11 cellular contexts compared by ENCODE assay signal in the genomic region with DNA sequence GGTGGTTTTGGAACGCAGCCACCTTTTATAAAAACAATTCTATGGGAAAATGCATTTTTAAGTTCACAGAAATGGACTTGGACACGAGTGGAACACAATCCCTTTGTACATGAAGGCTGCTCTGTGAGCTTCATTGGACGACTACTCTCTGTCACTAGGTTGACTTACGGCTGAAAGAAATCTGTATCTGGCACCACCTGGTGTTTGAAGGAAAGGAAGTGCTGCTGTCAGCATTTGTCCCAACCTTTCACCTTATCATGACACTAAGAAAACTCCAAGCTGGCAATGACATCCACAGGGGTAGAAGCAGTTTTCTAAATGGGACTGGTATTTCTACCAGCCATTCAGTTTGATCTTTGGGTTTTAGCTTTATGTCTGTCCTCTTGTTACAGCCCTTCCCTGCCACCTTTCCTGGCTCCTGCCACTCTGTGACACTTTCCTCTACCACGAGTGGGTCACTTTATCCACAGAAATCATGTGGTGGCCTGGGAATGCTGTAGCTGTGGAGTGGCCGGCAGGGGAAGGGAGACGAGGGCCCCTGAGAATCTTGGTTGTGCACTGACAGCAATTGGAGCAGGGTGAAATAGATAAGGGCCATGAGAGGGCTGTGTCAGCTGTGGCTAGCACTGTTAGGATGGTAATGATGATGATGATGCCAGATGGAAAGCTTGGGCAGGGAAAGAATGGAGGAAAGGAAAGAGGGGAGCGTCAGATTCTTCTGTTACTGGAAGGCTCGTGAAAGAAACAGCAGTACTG.
A peak's percentile ranks its signal among the peaks of the same experiment; 100 is the strongest.
DNase-seq lines count a peak whose midpoint lies in the region; ATAC-seq, FAIRE-seq and TF ChIP-seq lines count a peak whose summit lies in the region.
"Had no signal": no experiment of that assay in that cellular context is flagged by ENCODE, and none has a peak within 500 bp of the region (broad histone marks: within the 10 kb centered on the region; RNA-seq: fewer than 3 reads in every experiment).

No MANE protein-coding gene starts in this region.

- 35 to 39% methylated on average over 9 of the region's 9 CpGs for WGBS in pancreas, 2 donors

- no peak overlapping the region for H3K4me3 Mint-ChIP-seq in activated CD4-positive, alpha-beta T cell treated with anti-CD3 and anti-CD28 coated beads, Interleukin-2, amount 10 ng/mL, durations not matched to agents 24 days and 14 days

- 0 out of 2 replicates have a peak overlapping the region, but pooled peaks have one; percentile 2 for H2AFZ ChIP-seq in Loucy (ENCODE audit: low read length)

- no peaks in the 10 kb centered on the region for H3K36me3 Mint-ChIP-seq in activated CD4-positive, alpha-beta T cell treated with anti-CD3 and anti-CD28 coated beads, Interleukin-2, amount 10 ng/mL, durations not matched to agents 24 days and 14 days (ENCODE audit: low read depth)

- no peak for FAIRE-seq in pancreas (lab: Jason Lieb, UNC)

- no peak overlapping the region for H3K9ac ChIP-seq in Loucy (ENCODE audit: low read depth, low read length, poor library complexity, severe bottlenecking)

- H3K79me2 ChIP-seq in Loucy (ENCODE audit: insufficient read depth, low read length), result no peaks in the 10 kb centered on the region

- H4K20me1 ChIP-seq in Loucy (ENCODE audit: insufficient read depth, low read length, poor library complexity, severe bottlenecking), result no peaks in the 10 kb centered on the region

- H3K9me3 Mint-ChIP-seq in activated CD4-positive, alpha-beta T cell treated with anti-CD3 and anti-CD28 coated beads, Interleukin-2, amount 10 ng/mL, durations not matched to agents 24 days and 14 days, result peaks cover 4% of the 10 kb centered on the region

- peak; percentile 70 for DNase-seq in activated CD4-positive, alpha-beta T cell treated with anti-CD3 and anti-CD28 coated beads, Interleukin-2, amount 10 ng/mL, durations not matched to agents 24 days and 14 days
- DNase-seq in activated CD4-positive, alpha-beta T cell treated with anti-CD3 and anti-CD28 coated beads, Interleukin-2, amount 50 U/mL, for 48 hours, result no peak
- DNase-seq in choroid plexus epithelial cell (ENCODE audit: low read depth), result peak; percentile 29
- DNase-seq in pancreas, result peak in 2 of 6 donors; percentile 6 to 16
- DNase-seq in LoVo (ENCODE audit: low spot score), result no peak
- DNase-seq: NCI-H748 treated with DMSO at 0.1 percent for 48 hours, T-helper 9 cell had no signal

- H3K27me3 Mint-ChIP-seq in activated CD4-positive, alpha-beta T cell treated with anti-CD3 and anti-CD28 coated beads, Interleukin-2, amount 10 ng/mL, durations not matched to agents 24 days and 14 days, result peaks cover 13% of the 10 kb centered on the region

- H3K4me3 ChIP-seq in Loucy (ENCODE audit: low read length, poor library complexity, severe bottlenecking) (no peak overlapping the region), choroid plexus epithelial cell (ENCODE audit: low read depth, low read length) (no peak overlapping the region), pancreas (no peak overlapping the region)
- H3K4me3 ChIP-seq: gastroesophageal sphincter had no signal

- H3K9me3 ChIP-seq in Loucy (ENCODE audit: insufficient read depth, low read depth, low read length), result no peaks in the 10 kb centered on the region
- no peaks in the 10 kb centered on the region for H3K9me3 ChIP-seq in pancreas
- H3K9me3 ChIP-seq: gastroesophageal sphincter had no signal

- intact Hi-C loops in activated CD4-positive, alpha-beta T cell treated with anti-CD3 and anti-CD28 coated beads, Interleukin-2, amount 10 ng/mL, durations not matched to agents 24 days and 14 days (cut with micrococcal nuclease), result loop anchor here (1.0 kb wide), 1 partner anchor 24 kb away; no protein-coding TSS in a partner anchor
- intact Hi-C loops in pancreas (cut with DNase I), result no loop called here

- ATAC-seq in pancreas (peak; percentile 70 to 90 (median 80)), HG03460 (IDR thresholded peaks at IDR 0.05; ENCODE audit: unreplicated experiment) (no peak), GM21515 (IDR thresholded peaks at IDR 0.05; ENCODE audit: unreplicated experiment) (no peak)
- ATAC-seq: gastroesophageal sphincter had no signal

- H3K27me3 ChIP-seq in Loucy (ENCODE audit: insufficient read depth, low read length, poor library complexity, severe bottlenecking), result no peaks in the 10 kb centered on the region
- no peaks in the 10 kb centered on the region for H3K27me3 ChIP-seq in pancreas
- H3K27me3 ChIP-seq: gastroesophageal sphincter had no signal

- no peaks in the 10 kb centered on the region for H3K9me2 ChIP-seq in Loucy (replicated peaks; ENCODE audit: low read depth, low read length)

- H3K4me1 ChIP-seq in Loucy (ENCODE audit: insufficient read depth, low read length, poor library complexity, severe bottlenecking), result peaks cover 23% of the 10 kb centered on the region
- H3K4me1 ChIP-seq in pancreas, result peaks cover 0 to 4% (median 3%) of the 10 kb centered on the region in 3 donors
- H3K4me1 ChIP-seq: gastroesophageal sphincter had no signal

- H3K4me2 ChIP-seq in Loucy (ENCODE audit: low read depth, low read length, poor library complexity, severe bottlenecking), result no peak overlapping the region

- no peak overlapping the region for H3K27ac Mint-ChIP-seq in activated CD4-positive, alpha-beta T cell treated with anti-CD3 and anti-CD28 coated beads, Interleukin-2, amount 10 ng/mL, durations not matched to agents 24 days and 14 days

- no peaks in the 10 kb centered on the region for H3K36me3 ChIP-seq in Loucy (ENCODE audit: insufficient read depth, low read length)
- H3K36me3 ChIP-seq in pancreas, result no peaks in the 10 kb centered on the region
- H3K36me3 ChIP-seq: gastroesophageal sphincter had no signal

- H3K4me1 Mint-ChIP-seq in activated CD4-positive, alpha-beta T cell treated with anti-CD3 and anti-CD28 coated beads, Interleukin-2, amount 10 ng/mL, durations not matched to agents 24 days and 14 days, result peaks cover 19% of the 10 kb centered on the region

- H3K27ac ChIP-seq in pancreas, result no peak overlapping the region
- H3K27ac ChIP-seq: gastroesophageal sphincter had no signal

- H3F3A ChIP-seq in Loucy (ENCODE audit: low read depth), result no peaks in the 10 kb centered on the region

- TF ChIP-seq CTCF in Loucy (conservative IDR thresholded peaks at IDR 0.05; ENCODE audit: low read length) (peak; percentile 59), choroid plexus epithelial cell (conservative IDR thresholded peaks at IDR 0.05; ENCODE audit: low read depth, low read length) (peak; percentile 21), pancreas (IDR thresholded peaks at IDR 0.05) (no peak)

Comparison
In these comparisons a context has a peak if more than half of its experiments do, and no peak if none do; other contexts are left out.
1. DNase-seq: peak in activated CD4-positive, alpha-beta T cell treated with anti-CD3 and anti-CD28 coated beads, Interleukin-2, amount 10 ng/mL, durations not matched to agents 24 days and 14 days (single experiment) and choroid plexus epithelial cell (single experiment); none in activated CD4-positive, alpha-beta T cell treated with anti-CD3 and anti-CD28 coated beads, Interleukin-2, amount 50 U/mL, for 48 hours (0 of 2) and LoVo (single experiment).
2. CTCF ChIP-seq: peak in Loucy (single experiment) and choroid plexus epithelial cell (single experiment); none in pancreas (0 of 4).
3. ATAC-seq: peak in pancreas (4 of 4); none in HG03460 (single experiment) and GM21515 (single experiment).